1 cellular context compared by ENCODE assay signal in the genomic region with DNA sequence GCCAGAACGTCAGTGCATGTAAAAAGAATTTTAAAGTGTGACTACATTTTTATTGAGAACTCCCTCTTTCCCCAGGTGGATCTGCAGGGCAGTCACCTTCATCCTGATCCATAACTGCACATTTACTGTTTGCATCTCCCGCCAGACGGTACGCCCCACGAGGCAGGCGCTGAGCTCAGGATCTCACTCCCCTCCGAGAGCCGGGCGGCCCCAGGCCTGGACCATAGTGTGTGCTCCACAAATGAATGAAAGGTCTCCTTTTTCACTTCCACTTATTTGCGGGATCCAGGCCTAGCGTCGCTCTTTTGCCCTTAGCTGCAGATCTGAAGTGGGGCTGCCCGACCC.
TF ChIP-seq lines count a peak whose summit lies in the region.

No MANE protein-coding gene starts in this region.

TF ChIP-seq in HepG2, 621 proteins besides CTCF, POLR2A, EP300 and RAD21 (continued from another document and continues in another):
- TF ChIP-seq ZNF142 (CRISPR knock-in tag; IDR thresholded peaks at IDR 0.05) (no peak), MXI1 (IDR thresholded peaks at IDR 0.05; ENCODE audit: borderline replicate concordance, low read depth, low read length) (peak; percentile 73; the same call in 2 of the 3 replicates), ATF3 (CRISPR knock-in tag; IDR thresholded peaks at IDR 0.05) (no peak), IKZF5 (CRISPR knock-in tag; IDR thresholded peaks at IDR 0.05) (no peak), ARID2 (CRISPR knock-in tag; IDR thresholded peaks at IDR 0.05; ENCODE audit: borderline replicate concordance) (0 out of 2 replicates have a peak, but pooled peaks have one; percentile 9), NCOA2 (CRISPR knock-in tag; IDR thresholded peaks at IDR 0.05) (no peak), GPBP1L1 (CRISPR knock-in tag; IDR thresholded peaks at IDR 0.05) (no peak), ZNF460 (CRISPR knock-in tag; IDR thresholded peaks at IDR 0.05; ENCODE audit: borderline replicate concordance) (no peak), RXRA (CRISPR knock-in tag; IDR thresholded peaks at IDR 0.05) (no peak), SMC3 (IDR thresholded peaks at IDR 0.05; ENCODE audit: low read length) (no peak), LCORL (IDR thresholded peaks at IDR 0.05) (no peak), LCORL (CRISPR knock-in tag; IDR thresholded peaks at IDR 0.05) (no peak), ZNF20 (CRISPR knock-in tag; IDR thresholded peaks at IDR 0.05) (no peak), BRCA1 (CRISPR knock-in tag; IDR thresholded peaks at IDR 0.05) (no peak), FIP1L1 (IDR thresholded peaks at IDR 0.05; ENCODE audit: borderline replicate concordance, insufficient read depth, low read depth, low read length) (no peak), ZNF549 (CRISPR knock-in tag; IDR thresholded peaks at IDR 0.05) (no peak), JUND (CRISPR knock-in tag; IDR thresholded peaks at IDR 0.05) (no peak), GPN1 (CRISPR knock-in tag; IDR thresholded peaks at IDR 0.05; ENCODE audit: borderline replicate concordance) (no peak)
- TF ChIP-seq, protein P1, sequence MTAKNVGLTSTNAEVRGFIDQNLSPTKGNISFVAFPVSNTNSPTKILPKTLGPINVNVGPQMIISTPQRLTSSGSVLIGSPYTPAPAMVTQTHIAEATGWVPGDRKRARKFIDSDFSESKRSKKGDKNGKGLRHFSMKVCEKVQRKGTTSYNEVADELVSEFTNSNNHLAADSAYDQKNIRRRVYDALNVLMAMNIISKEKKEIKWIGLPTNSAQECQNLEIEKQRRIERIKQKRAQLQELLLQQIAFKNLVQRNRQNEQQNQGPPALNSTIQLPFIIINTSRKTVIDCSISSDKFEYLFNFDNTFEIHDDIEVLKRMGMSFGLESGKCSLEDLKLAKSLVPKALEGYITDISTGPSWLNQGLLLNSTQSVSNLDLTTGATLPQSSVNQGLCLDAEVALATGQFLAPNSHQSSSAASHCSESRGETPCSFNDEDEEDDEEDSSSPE (CRISPR knock-in tag; IDR thresholded peaks at IDR 0.05) = no peak; the same call in none of the 2 replicates
- TF ChIP-seq, protein P2, sequence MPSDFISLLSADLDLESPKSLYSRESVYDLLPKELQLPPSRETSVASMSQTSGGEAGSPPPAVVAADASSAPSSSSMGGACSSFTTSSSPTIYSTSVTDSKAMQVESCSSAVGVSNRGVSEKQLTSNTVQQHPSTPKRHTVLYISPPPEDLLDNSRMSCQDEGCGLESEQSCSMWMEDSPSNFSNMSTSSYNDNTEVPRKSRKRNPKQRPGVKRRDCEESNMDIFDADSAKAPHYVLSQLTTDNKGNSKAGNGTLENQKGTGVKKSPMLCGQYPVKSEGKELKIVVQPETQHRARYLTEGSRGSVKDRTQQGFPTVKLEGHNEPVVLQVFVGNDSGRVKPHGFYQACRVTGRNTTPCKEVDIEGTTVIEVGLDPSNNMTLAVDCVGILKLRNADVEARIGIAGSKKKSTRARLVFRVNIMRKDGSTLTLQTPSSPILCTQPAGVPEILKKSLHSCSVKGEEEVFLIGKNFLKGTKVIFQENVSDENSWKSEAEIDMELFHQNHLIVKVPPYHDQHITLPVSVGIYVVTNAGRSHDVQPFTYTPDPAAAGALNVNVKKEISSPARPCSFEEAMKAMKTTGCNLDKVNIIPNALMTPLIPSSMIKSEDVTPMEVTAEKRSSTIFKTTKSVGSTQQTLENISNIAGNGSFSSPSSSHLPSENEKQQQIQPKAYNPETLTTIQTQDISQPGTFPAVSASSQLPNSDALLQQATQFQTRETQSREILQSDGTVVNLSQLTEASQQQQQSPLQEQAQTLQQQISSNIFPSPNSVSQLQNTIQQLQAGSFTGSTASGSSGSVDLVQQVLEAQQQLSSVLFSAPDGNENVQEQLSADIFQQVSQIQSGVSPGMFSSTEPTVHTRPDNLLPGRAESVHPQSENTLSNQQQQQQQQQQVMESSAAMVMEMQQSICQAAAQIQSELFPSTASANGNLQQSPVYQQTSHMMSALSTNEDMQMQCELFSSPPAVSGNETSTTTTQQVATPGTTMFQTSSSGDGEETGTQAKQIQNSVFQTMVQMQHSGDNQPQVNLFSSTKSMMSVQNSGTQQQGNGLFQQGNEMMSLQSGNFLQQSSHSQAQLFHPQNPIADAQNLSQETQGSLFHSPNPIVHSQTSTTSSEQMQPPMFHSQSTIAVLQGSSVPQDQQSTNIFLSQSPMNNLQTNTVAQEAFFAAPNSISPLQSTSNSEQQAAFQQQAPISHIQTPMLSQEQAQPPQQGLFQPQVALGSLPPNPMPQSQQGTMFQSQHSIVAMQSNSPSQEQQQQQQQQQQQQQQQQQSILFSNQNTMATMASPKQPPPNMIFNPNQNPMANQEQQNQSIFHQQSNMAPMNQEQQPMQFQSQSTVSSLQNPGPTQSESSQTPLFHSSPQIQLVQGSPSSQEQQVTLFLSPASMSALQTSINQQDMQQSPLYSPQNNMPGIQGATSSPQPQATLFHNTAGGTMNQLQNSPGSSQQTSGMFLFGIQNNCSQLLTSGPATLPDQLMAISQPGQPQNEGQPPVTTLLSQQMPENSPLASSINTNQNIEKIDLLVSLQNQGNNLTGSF (CRISPR knock-in tag; IDR thresholded peaks at IDR 0.05) = no peak
- TF ChIP-seq, protein P3, sequence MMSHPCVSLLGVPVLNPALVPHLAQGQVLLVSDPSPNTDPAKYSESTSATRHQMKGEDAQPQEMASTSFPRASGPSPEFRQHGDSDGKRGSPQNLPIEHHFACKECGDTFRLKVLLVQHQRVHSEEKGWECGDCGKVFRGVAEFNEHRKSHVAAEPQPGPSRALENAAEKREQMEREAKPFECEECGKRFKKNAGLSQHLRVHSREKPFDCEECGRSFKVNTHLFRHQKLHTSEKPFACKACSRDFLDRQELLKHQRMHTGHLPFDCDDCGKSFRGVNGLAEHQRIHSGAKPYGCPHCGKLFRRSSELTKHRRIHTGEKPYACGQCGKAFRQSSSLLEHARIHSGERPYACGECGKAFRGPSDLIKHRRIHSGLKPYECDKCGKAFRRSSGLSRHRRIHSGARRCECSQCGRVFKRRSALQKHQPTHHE (CRISPR knock-in tag; IDR thresholded peaks at IDR 0.05; ENCODE audit: borderline replicate concordance) = no peak
- TF ChIP-seq, protein P4, sequence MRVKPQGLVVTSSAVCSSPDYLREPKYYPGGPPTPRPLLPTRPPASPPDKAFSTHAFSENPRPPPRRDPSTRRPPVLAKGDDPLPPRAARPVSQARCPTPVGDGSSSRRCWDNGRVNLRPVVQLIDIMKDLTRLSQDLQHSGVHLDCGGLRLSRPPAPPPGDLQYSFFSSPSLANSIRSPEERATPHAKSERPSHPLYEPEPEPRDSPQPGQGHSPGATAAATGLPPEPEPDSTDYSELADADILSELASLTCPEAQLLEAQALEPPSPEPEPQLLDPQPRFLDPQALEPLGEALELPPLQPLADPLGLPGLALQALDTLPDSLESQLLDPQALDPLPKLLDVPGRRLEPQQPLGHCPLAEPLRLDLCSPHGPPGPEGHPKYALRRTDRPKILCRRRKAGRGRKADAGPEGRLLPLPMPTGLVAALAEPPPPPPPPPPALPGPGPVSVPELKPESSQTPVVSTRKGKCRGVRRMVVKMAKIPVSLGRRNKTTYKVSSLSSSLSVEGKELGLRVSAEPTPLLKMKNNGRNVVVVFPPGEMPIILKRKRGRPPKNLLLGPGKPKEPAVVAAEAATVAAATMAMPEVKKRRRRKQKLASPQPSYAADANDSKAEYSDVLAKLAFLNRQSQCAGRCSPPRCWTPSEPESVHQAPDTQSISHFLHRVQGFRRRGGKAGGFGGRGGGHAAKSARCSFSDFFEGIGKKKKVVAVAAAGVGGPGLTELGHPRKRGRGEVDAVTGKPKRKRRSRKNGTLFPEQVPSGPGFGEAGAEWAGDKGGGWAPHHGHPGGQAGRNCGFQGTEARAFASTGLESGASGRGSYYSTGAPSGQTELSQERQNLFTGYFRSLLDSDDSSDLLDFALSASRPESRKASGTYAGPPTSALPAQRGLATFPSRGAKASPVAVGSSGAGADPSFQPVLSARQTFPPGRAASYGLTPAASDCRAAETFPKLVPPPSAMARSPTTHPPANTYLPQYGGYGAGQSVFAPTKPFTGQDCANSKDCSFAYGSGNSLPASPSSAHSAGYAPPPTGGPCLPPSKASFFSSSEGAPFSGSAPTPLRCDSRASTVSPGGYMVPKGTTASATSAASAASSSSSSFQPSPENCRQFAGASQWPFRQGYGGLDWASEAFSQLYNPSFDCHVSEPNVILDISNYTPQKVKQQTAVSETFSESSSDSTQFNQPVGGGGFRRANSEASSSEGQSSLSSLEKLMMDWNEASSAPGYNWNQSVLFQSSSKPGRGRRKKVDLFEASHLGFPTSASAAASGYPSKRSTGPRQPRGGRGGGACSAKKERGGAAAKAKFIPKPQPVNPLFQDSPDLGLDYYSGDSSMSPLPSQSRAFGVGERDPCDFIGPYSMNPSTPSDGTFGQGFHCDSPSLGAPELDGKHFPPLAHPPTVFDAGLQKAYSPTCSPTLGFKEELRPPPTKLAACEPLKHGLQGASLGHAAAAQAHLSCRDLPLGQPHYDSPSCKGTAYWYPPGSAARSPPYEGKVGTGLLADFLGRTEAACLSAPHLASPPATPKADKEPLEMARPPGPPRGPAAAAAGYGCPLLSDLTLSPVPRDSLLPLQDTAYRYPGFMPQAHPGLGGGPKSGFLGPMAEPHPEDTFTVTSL (CRISPR knock-in tag; IDR thresholded peaks at IDR 0.05; ENCODE audit: borderline replicate concordance) = no peak
- TF ChIP-seq, protein P5, sequence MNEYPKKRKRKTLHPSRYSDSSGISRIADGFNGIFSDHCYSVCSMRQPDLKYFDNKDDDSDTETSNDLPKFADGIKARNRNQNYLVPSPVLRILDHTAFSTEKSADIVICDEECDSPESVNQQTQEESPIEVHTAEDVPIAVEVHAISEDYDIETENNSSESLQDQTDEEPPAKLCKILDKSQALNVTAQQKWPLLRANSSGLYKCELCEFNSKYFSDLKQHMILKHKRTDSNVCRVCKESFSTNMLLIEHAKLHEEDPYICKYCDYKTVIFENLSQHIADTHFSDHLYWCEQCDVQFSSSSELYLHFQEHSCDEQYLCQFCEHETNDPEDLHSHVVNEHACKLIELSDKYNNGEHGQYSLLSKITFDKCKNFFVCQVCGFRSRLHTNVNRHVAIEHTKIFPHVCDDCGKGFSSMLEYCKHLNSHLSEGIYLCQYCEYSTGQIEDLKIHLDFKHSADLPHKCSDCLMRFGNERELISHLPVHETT (CRISPR knock-in tag; conservative IDR thresholded peaks at IDR 0.05) = no peak
